In genomic region chr10:26781797-26782196, GRCh38 we compare ENCODE assay signal across 8 cellular contexts.
DNase-seq lines count a peak whose midpoint lies in the region; FAIRE-seq and TF ChIP-seq lines count a peak whose summit lies in the region.

No MANE protein-coding gene starts in this region.

- TF ChIP-seq CTCF in bronchial epithelial cell (IDR thresholded peaks at IDR 0.05; ENCODE audit: insufficient read depth, low read length, severe bottlenecking): no peak

- H3K9me3 ChIP-seq in HUES6 (ENCODE audit: control insufficient read depth, insufficient read depth, low read depth, low read length): no peaks in the 10 kb centered on the region

- no peaks in the 10 kb centered on the region for H3K27me3 ChIP-seq in HUES6 (ENCODE audit: control insufficient read depth, insufficient read depth, low read length)
- H3K27me3 ChIP-seq in bronchial epithelial cell (ENCODE audit: control insufficient read depth, insufficient read depth, low read length): no peaks in the 10 kb centered on the region

- peak; percentile 27 for DNase-seq in activated CD4-positive, alpha-beta T cell treated with anti-CD3 and anti-CD28 coated beads for 48 hours
- DNase-seq in activated CD4-positive, alpha-beta T cell treated with anti-CD3 and anti-CD28 coated beads, Interleukin-2, amount 50 U/mL, for 1 hour: no peak
- DNase-seq in bronchial epithelial cell (ENCODE audit: low read depth) (peak; percentile 80), cortex of kidney (lab: John Stamatoyannopoulos, UW) (no peak), retina (no peak), NCI-H2081 treated with DMSO at 0.1 percent for 48 hours (lab: John Stamatoyannopoulos, UW) (no peak)
- DNase-seq in stimulated activated CD8-positive, alpha-beta memory T cell treated with anti-CD3 and anti-CD28 coated beads, Interleukin-4, amount 100 ng/mL, for 48 hours: peak; percentile 29

- peak overlapping the region; percentile 51 for H3K9ac ChIP-seq in HUES6 (ENCODE audit: low read length)

- H3K36me3 ChIP-seq in HUES6 (ENCODE audit: control insufficient read depth, insufficient read depth, low read length) (no peaks in the 10 kb centered on the region), bronchial epithelial cell (ENCODE audit: control insufficient read depth, insufficient read depth, low read length) (no peaks in the 10 kb centered on the region)

- H3K4me3 ChIP-seq in HUES6 (ENCODE audit: low read depth, low read length): peak overlapping the region; percentile 4; the same call in 1 of the 2 replicates
- no peak overlapping the region for H3K4me3 ChIP-seq in bronchial epithelial cell (ENCODE audit: low read depth, low read length)

- H3K27ac ChIP-seq in HUES6 (ENCODE audit: low read depth, low read length): peak overlapping the region; percentile 74

- H3K4me1 ChIP-seq in HUES6 (ENCODE audit: control insufficient read depth, insufficient read depth, low read length): peaks cover 32% of the 10 kb centered on the region

- no peak for FAIRE-seq in bronchial epithelial cell (lab: Jason Lieb, UNC)

Comparison
In these comparisons a context has a peak if more than half of its experiments do, and no peak if none do; other contexts are left out.
1. DNase-seq: peak in activated CD4-positive, alpha-beta T cell treated with anti-CD3 and anti-CD28 coated beads for 48 hours (single experiment), bronchial epithelial cell (single experiment) and stimulated activated CD8-positive, alpha-beta memory T cell treated with anti-CD3 and anti-CD28 coated beads, Interleukin-4, amount 100 ng/mL, for 48 hours (single experiment); none in activated CD4-positive, alpha-beta T cell treated with anti-CD3 and anti-CD28 coated beads, Interleukin-2, amount 50 U/mL, for 1 hour (single experiment), cortex of kidney (single experiment), retina (single experiment) and NCI-H2081 treated with DMSO at 0.1 percent for 48 hours (single experiment).